25 cellular contexts compared by ENCODE assay signal in the genomic region with DNA sequence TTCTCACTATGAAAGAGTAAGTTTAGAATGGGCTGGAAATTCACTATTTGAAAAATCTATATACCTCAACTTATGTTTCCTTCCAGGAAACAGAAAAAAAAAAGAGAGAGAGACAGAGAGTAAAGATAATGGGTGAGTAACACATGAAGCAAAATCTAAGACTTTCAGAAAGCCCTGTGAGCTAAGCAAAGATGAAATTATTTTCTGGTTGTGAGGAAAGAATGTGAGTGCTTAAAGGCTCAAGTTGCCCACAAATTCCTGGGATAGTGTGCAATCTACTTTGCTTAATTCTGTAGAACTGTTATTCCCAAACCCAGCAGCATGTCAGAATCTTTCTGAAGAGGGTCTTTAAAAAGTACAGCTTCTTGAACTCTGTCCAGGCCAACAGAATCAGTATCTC.
DNase-seq lines count a peak whose midpoint lies in the region; ATAC-seq and TF ChIP-seq lines count a peak whose summit lies in the region.
"Had no signal": no experiment of that assay in that cellular context is flagged by ENCODE, and none has a peak within 500 bp of the region (broad histone marks: within the 10 kb centered on the region; RNA-seq: fewer than 3 reads in every experiment).

No MANE protein-coding gene starts in this region.

- dilution Hi-C loops in IMR-90 (cut with HindIII; ENCODE audit: low sequenced_read_pairs, unreplicated experiment) = no loop called here

- POLR2A ChIA-PET in IMR-90 (lab: Charles Lee; ENCODE audit: unreplicated experiment) = no interaction called here

- peak; percentile 71 for ATAC-seq in IMR-90 (ENCODE audit: low read depth)
- ATAC-seq: activated CD8-positive, alpha-beta T cell treated with anti-CD3 and anti-CD28 coated beads, Interleukin-2, amount 10 ng/mL, durations not matched to agents 7 days and 5 days; esophagus mucosa; psoas muscle; T-cell had no signal

- H4K5ac ChIP-seq in IMR-90 (ENCODE audit: low read depth, low read length) = no peak overlapping the region

- peaks cover 4% of the 10 kb centered on the region; the same call in 1 of the 2 replicates for H3K9me3 ChIP-seq in IMR-90 (ENCODE audit: control insufficient read depth, insufficient read depth, low read length)
- H3K9me3 ChIP-seq: breast epithelium, colonic mucosa, psoas muscle, SJCRH30, upper lobe of left lung had no signal

- peak overlapping the region; percentile 9 for H3K27ac Mint-ChIP-seq in nephron progenitor cell
- H3K27ac Mint-ChIP-seq: activated CD8-positive, alpha-beta T cell treated with anti-CD3 and anti-CD28 coated beads, Interleukin-2, amount 10 ng/mL, durations not matched to agents 7 days and 5 days; activated naive CD8-positive, alpha-beta T cell treated with anti-CD3 and anti-CD28 coated beads for 36 hours; T-cell had no signal

- no peak overlapping the region for H4K8ac ChIP-seq in IMR-90 (ENCODE audit: low read depth in 2 of 2, low read length in 2 of 2)

- H3K27me3 Mint-ChIP-seq in nephron progenitor cell (ENCODE audit: low read depth, poor library complexity) = peaks cover 3% of the 10 kb centered on the region
- H3K27me3 Mint-ChIP-seq: activated naive CD8-positive, alpha-beta T cell treated with anti-CD3 and anti-CD28 coated beads for 36 hours; T-cell had no signal

- in situ Hi-C loops in IMR-90 (cut with MboI; ENCODE audit: low sequenced_read_pairs) = loop anchor here (10.0 kb wide), 1 partner anchor 45 kb away; no protein-coding TSS in a partner anchor

- no peaks in the 10 kb centered on the region for H3K79me1 ChIP-seq in IMR-90 (ENCODE audit: low read depth in 1 of 2, low read length in 2 of 2)

- no peak overlapping the region for H3K4ac ChIP-seq in IMR-90 (ENCODE audit: low read depth, low read length)

- H2AFZ ChIP-seq in IMR-90 (replicated peaks; ENCODE audit: low read length, poor library complexity) = no peak overlapping the region

- H3K18ac ChIP-seq in IMR-90 (ENCODE audit: low read depth, low read length) = no peak overlapping the region

- H3K27me3 ChIP-seq in IMR-90 (ENCODE audit: control insufficient read depth, insufficient read depth, low read length) = no peaks in the 10 kb centered on the region
- H3K27me3 ChIP-seq: breast epithelium, colonic mucosa, SJCRH30, upper lobe of left lung had no signal

- H4K20me1 ChIP-seq in IMR-90 (ENCODE audit: insufficient read depth, low read length) = no peaks in the 10 kb centered on the region

- no peaks in the 10 kb centered on the region for H3K9me3 Mint-ChIP-seq in nephron progenitor cell

- DNase-seq in AG09309 (ENCODE audit: low read depth) (peak; percentile 51), IMR-90 (peak; percentile 69), cardiac fibroblast (ENCODE audit: low read depth in 2 of 2) (peak; percentile 23 to 31), nephron progenitor cell (no peak), SW480 (ENCODE audit: low spot score) (no peak), NCI-H82 (lab: John Stamatoyannopoulos, UW) (no peak), NCI-H2081 (lab: John Stamatoyannopoulos, UW) (no peak)
- DNase-seq in activated CD4-positive, alpha-beta T cell treated with anti-CD3 and anti-CD28 coated beads, Interleukin-2, amount 50 U/mL, for 48 hours = no peak
- DNase-seq: activated CD4-positive, CD25-positive, alpha-beta regulatory T cell treated with anti-CD3 and anti-CD28 coated beads, Interleukin-2, amount 50 U/mL, for 72 hours; activated CD8-positive, alpha-beta T cell treated with anti-CD3 and anti-CD28 coated beads, Interleukin-2, amount 10 ng/mL, durations not matched to agents 7 days and 5 days; activated effector memory CD4-positive, alpha-beta T cell treated with Interleukin-2 at 50 U/mL for 16 hours; activated naive CD8-positive, alpha-beta T cell treated with anti-CD3 and anti-CD28 coated beads for 36 hours; activated T-cell treated with anti-CD3 and anti-CD28 coated beads for 4 hours; colonic mucosa; glutamatergic neuron; kidney glomerular epithelial cell; NCI-H1694; NCI-H526; psoas muscle; T-cell; upper lobe of left lung had no signal

- H3K4me1 ChIP-seq in IMR-90 (ENCODE audit: control insufficient read depth, insufficient read depth, low read length) = no peaks in the 10 kb centered on the region
- H3K4me1 ChIP-seq: breast epithelium, colonic mucosa, psoas muscle, SJCRH30, upper lobe of left lung had no signal

- no peaks in the 10 kb centered on the region for H3K4me1 Mint-ChIP-seq in nephron progenitor cell
- H3K4me1 Mint-ChIP-seq: activated naive CD8-positive, alpha-beta T cell treated with anti-CD3 and anti-CD28 coated beads for 36 hours; T-cell had no signal

- H2BK5ac ChIP-seq in IMR-90 (ENCODE audit: low read depth, low read length, poor library complexity, severe bottlenecking) = no peak overlapping the region

- no peak overlapping the region for H2AK5ac ChIP-seq in IMR-90 (ENCODE audit: low read depth, low read length)

- H2BK20ac ChIP-seq in IMR-90 (ENCODE audit: low read depth, low read length) = no peak overlapping the region

- TF ChIP-seq CTCF in AG09309 (IDR thresholded peaks at IDR 0.05; ENCODE audit: control insufficient read depth, insufficient read depth, low read depth, low read length, missing control alignments) (no peak), IMR-90 (conservative IDR thresholded peaks at IDR 0.05; ENCODE audit: low read depth, low read length) (no peak), cardiac fibroblast (IDR thresholded peaks at IDR 0.05; ENCODE audit: low read depth, low read length) (no peak), nephron progenitor cell (IDR thresholded peaks at IDR 0.05) (no peak)

- H3K56ac ChIP-seq in IMR-90 (ENCODE audit: extremely low read depth, insufficient read depth, low read length) = no peak overlapping the region

- CTCF ChIA-PET in IMR-90 (lab: Yijun Ruan, JAX) = interaction anchor here (0.7 to 1.3 kb wide), 3 partner anchors 9 to 367 kb away, joined by 3 read pairs; no protein-coding TSS in a partner anchor

- H3K36me3 Mint-ChIP-seq in nephron progenitor cell (ENCODE audit: low read depth) = no peaks in the 10 kb centered on the region
- H3K36me3 Mint-ChIP-seq: activated naive CD8-positive, alpha-beta T cell treated with anti-CD3 and anti-CD28 coated beads for 36 hours; T-cell had no signal

- H3K9ac ChIP-seq in IMR-90 (ENCODE audit: low read depth, low read length) = no peak overlapping the region

- no peak overlapping the region for H2BK15ac ChIP-seq in IMR-90 (ENCODE audit: low read depth, low read length)

- intact Hi-C loops in IMR-90 (cut with micrococcal nuclease) = loop anchor here (10.0 kb wide), 1 partner anchor 285 kb away; no protein-coding TSS in a partner anchor

- H3K4me2 ChIP-seq in IMR-90 (ENCODE audit: low read depth, low read length) = no peak overlapping the region

- no peaks in the 10 kb centered on the region for H3K9me1 ChIP-seq in IMR-90 (ENCODE audit: insufficient read depth, low read length)

- no peak overlapping the region for H3K27ac ChIP-seq in IMR-90 (ENCODE audit: insufficient read depth, low read length)
- H3K27ac ChIP-seq: breast epithelium, colonic mucosa, psoas muscle, SJCRH30, upper lobe of left lung had no signal

- no peak for TF ChIP-seq POLR2A in IMR-90 (IDR thresholded peaks at IDR 0.05; ENCODE audit: low read depth, low read length)

- no peak overlapping the region for H4K91ac ChIP-seq in IMR-90 (ENCODE audit: insufficient read depth, low read depth, low read length)

- no peaks in the 10 kb centered on the region for H3K36me3 ChIP-seq in IMR-90 (ENCODE audit: control insufficient read depth, insufficient read depth, low read length)
- H3K36me3 ChIP-seq: breast epithelium, colonic mucosa, SJCRH30, upper lobe of left lung had no signal

- BruUV-seq in IMR-90 (replicated peaks; lab: Mats Ljungman, UMichigan) = no TSS peak

- H3K4me3 ChIP-seq in AG09309 (ENCODE audit: control insufficient read depth, low read depth, low read length) = no peak overlapping the region
- H3K4me3 ChIP-seq in IMR-90 (ENCODE audit: insufficient read depth, low read depth, low read length) = no peak overlapping the region
- H3K4me3 ChIP-seq in cardiac fibroblast (replicated peaks in 1 of 2; ENCODE audit: low read depth in 2 of 2, low read length in 2 of 2) = no peak overlapping the region
- H3K4me3 ChIP-seq: breast epithelium, colonic mucosa, lung, psoas muscle, SJCRH30, upper lobe of left lung had no signal

- H3K23ac ChIP-seq in IMR-90 (ENCODE audit: low read depth, low read length) = no peak overlapping the region

- no peak overlapping the region for H2AK9ac ChIP-seq in IMR-90 (replicated peaks; ENCODE audit: low read depth, low read length, poor library complexity)

- no peak overlapping the region for H3K14ac ChIP-seq in IMR-90 (replicated peaks; ENCODE audit: low read depth, low read length)

- no peak for TF ChIP-seq RAD21 in IMR-90 (IDR thresholded peaks at IDR 0.05; ENCODE audit: low read length)

- H2BK120ac ChIP-seq in IMR-90 (ENCODE audit: low read depth, low read length) = no peak overlapping the region

- no peak overlapping the region for H3K4me3 Mint-ChIP-seq in nephron progenitor cell
- H3K4me3 Mint-ChIP-seq: activated CD8-positive, alpha-beta T cell treated with anti-CD3 and anti-CD28 coated beads, Interleukin-2, amount 10 ng/mL, durations not matched to agents 7 days and 5 days; activated naive CD8-positive, alpha-beta T cell treated with anti-CD3 and anti-CD28 coated beads for 36 hours; T-cell had no signal

TF ChIP-seq in IMR-90, 13 proteins besides CTCF, POLR2A, EP300 and RAD21:
- TF ChIP-seq RFX5 (IDR thresholded peaks at IDR 0.05; ENCODE audit: low read depth, low read length) = no peak
- TF ChIP-seq NFE2L2 (IDR thresholded peaks at IDR 0.05; ENCODE audit: low read depth, low read length) = no peak
- no peak for TF ChIP-seq SMC3 (IDR thresholded peaks at IDR 0.05; ENCODE audit: low read depth, low read length)
- TF ChIP-seq MXI1 (IDR thresholded peaks at IDR 0.05; ENCODE audit: borderline replicate concordance, low read depth, low read length) = no peak
- TF ChIP-seq FOS (IDR thresholded peaks at IDR 0.05; ENCODE audit: low read depth, low read length) = no peak
- no peak for TF ChIP-seq MAFK (IDR thresholded peaks at IDR 0.05; ENCODE audit: low read depth, low read length)
- TF ChIP-seq RCOR1 (IDR thresholded peaks at IDR 0.05; ENCODE audit: insufficient replicate concordance, low read length) = no peak
- no peak for TF ChIP-seq BHLHE40 (IDR thresholded peaks at IDR 0.05; ENCODE audit: low read depth, low read length)
- TF ChIP-seq CEBPB (IDR thresholded peaks at IDR 0.05; ENCODE audit: low read depth, low read length) = no peak; the same call in 1 of the 2 replicates
- no peak for TF ChIP-seq MAZ (IDR thresholded peaks at IDR 0.05; ENCODE audit: borderline replicate concordance, low read depth, low read length)

Comparison
In these comparisons a context has a peak if more than half of its experiments do, and no peak if none do; other contexts are left out.
1. DNase-seq: peak in AG09309 (single experiment), IMR-90 (single experiment) and cardiac fibroblast (2 of 2); none in nephron progenitor cell (single experiment), SW480 (single experiment), NCI-H82 (single experiment), activated CD4-positive, alpha-beta T cell treated with anti-CD3 and anti-CD28 coated beads, Interleukin-2, amount 50 U/mL, for 48 hours (0 of 2) and NCI-H2081 (0 of 2).